ENCODE assay signal across 7 cellular contexts in genomic region chr9:135695642-135696041, GRCh38. TPM values are rescaled to one million over a fixed set of nuclear protein-coding genes. Genes with fewer than 3 reads are reported as not detected.
"Had no signal": no experiment of that assay in that cellular context is flagged by ENCODE, and none has a peak within 500 bp of the region (broad histone marks: within the 10 kb centered on the region; RNA-seq: fewer than 3 reads in every experiment).

No MANE protein-coding gene starts in this region.

- H3K9ac ChIP-seq: GM23248 had no signal

- H3K4me3 ChIP-seq: GM23248, HAP-1, K562 had no signal

- H3K4me1 ChIP-seq: HAP-1 had no signal

- H2AFZ ChIP-seq: GM23248 had no signal

- H3K36me3 ChIP-seq: HAP-1 had no signal

- H3K9me3 ChIP-seq: HAP-1 had no signal

- DNase-seq: GM23248, GOT3, H7, IMR-90 had no signal

- H3K27ac ChIP-seq: GM23248 had no signal

RNA-seq across cellular contexts. Expression of gene SOHLH1, which starts 3.6 kb away (rescaled TPM):
- total RNA-seq: GM23248, H7, HT-29, IMR-90 had no signal
- polyA plus RNA-seq: GM23248, IMR-90 had no signal

RNA-seq across cellular contexts. Expression of gene KCNT1, which starts 6.3 kb away (rescaled TPM):
- total RNA-seq: GM23248, HT-29, IMR-90 had no signal
- polyA plus RNA-seq: GM23248, IMR-90, K562 had no signal

RNA-seq across cellular contexts. Expression of gene LCN9, which starts 32.5 kb away (rescaled TPM):
- total RNA-seq: GM23248, H7, HT-29, IMR-90, K562 had no signal
- polyA plus RNA-seq: GM23248, IMR-90, K562 had no signal

RNA-seq across cellular contexts. Expression of gene GLT6D1, which starts 56.3 kb away (rescaled TPM):
- total RNA-seq: GM23248, H7, HT-29, IMR-90, K562 had no signal
- polyA plus RNA-seq: GM23248, IMR-90, K562 had no signal
